ENCODE assay signal across 8 cellular contexts in genomic region chr3:185498503-185499396, GRCh38. TPM values are rescaled to one million over a fixed set of nuclear protein-coding genes. Genes with fewer than 3 reads are reported as not detected.
DNase-seq lines count a peak whose midpoint lies in the region; ATAC-seq and TF ChIP-seq lines count a peak whose summit lies in the region.

TMEM41A (minus strand) TSS chr3:185499035; CDS start chr3:185498961, 74 bp downstream.

- TF ChIP-seq POLR2A in NB4 (IDR thresholded peaks at IDR 0.05; ENCODE audit: extremely low read depth, insufficient read length) = peak; percentile 83

- peak within 1 kb of the TSS; percentile 98 for H2AFZ ChIP-seq in SK-N-SH (ENCODE audit: low read depth)

- H3K79me2 ChIP-seq in SK-N-SH (ENCODE audit: insufficient read depth) = peaks cover 18% of the 10 kb centered on the region; the same call in 1 of the 2 replicates

- no peaks in the 10 kb centered on the region for H4K20me1 ChIP-seq in SK-N-SH (ENCODE audit: insufficient read depth)

- peak within 1 kb of the TSS; percentile 94 for H3K4me2 ChIP-seq in SK-N-SH

- TF ChIP-seq CTCF in GM10248 (IDR thresholded peaks at IDR 0.05; ENCODE audit: control extremely low read depth, extremely low read depth, low read depth, missing control alignments) (no peak), NB4 (IDR thresholded peaks at IDR 0.05; ENCODE audit: low read depth, low read length) (no peak), SK-N-SH (IDR thresholded peaks at IDR 0.05) (no peak)

- DNase-seq in GM10248 (ENCODE audit: extremely low spot score) (peak; percentile 98), NB4 (ENCODE audit: low read depth) (peak; percentile 93), SK-N-SH (peak; percentile 98), globus pallidus (ENCODE audit: low spot score) (peak; percentile 84), nucleus accumbens (lab: John Stamatoyannopoulos, UW) (peak; percentile 20 to 96 (median 86)), superior temporal gyrus (ENCODE audit: extremely low spot score) (peak; percentile 85)
- DNase-seq in activated naive CD4-positive, alpha-beta T cell treated with anti-CD3 and anti-CD28 coated beads, Interleukin-2, amount 50 U/mL, for 16 hours = peak; percentile 91

- 2% methylated on average over 22 of the region's 82 CpGs for WGBS in SK-N-SH (ENCODE audit: low lambda C conversion rate)

- H3K9me2 ChIP-seq in SK-N-SH = no peaks in the 10 kb centered on the region

- CTCF ChIA-PET in GM10248 (lab: Yijun Ruan, JAX) = interaction anchor here (0.9 to 2.3 kb wide), 5 partner anchors 12 to 77 kb away, joined by 3 to 12 read pairs (median 3); no protein-coding TSS in a partner anchor
- CTCF ChIA-PET in SK-N-SH (lab: Yijun Ruan, JAX) = interaction anchor here (1.1 kb wide), 1 partner anchor 60 kb away, joined by 3 read pairs; no protein-coding TSS in a partner anchor

- H3K9ac ChIP-seq in SK-N-SH = peak within 1 kb of the TSS; percentile 93

- no peaks in the 10 kb centered on the region for H3K9me3 ChIP-seq in SK-N-SH

- peak; percentile 17 for TF ChIP-seq RAD21 in SK-N-SH (IDR thresholded peaks at IDR 0.05; ENCODE audit: low read length)

- TF ChIP-seq EP300 in SK-N-SH (IDR thresholded peaks at IDR 0.05; ENCODE audit: borderline replicate concordance in 1 of 2, low read depth in 1 of 2, low read length in 1 of 2) = no peak; a peak in 1 of 4 replicates

- H3F3A ChIP-seq in SK-N-SH (replicated peaks; ENCODE audit: insufficient read depth) = peaks cover 4% of the 10 kb centered on the region

- H3K27ac ChIP-seq in SK-N-SH (ENCODE audit: low read depth in 2 of 2, low read length in 1 of 2) = peak within 1 kb of the TSS; percentile 65 to 73

- no peaks in the 10 kb centered on the region for H3K27me3 ChIP-seq in SK-N-SH (ENCODE audit: insufficient read depth)

- peaks cover 9 to 21% of the 10 kb centered on the region in 2 experiments for H3K36me3 ChIP-seq in SK-N-SH (replicated peaks in 1 of 2; ENCODE audit: control insufficient read depth in 1 of 2, insufficient read depth in 2 of 2, low read length in 1 of 2)

- POLR2A ChIA-PET in GM10248 (lab: Yijun Ruan, JAX) = interaction anchor here (0.5 to 1.3 kb wide), 5 partner anchors 10 to 87 kb away, joined by 3 to 4 read pairs (median 4); partner anchors contain the start of gene SENP2
- POLR2A ChIA-PET in SK-N-SH (lab: Yijun Ruan, JAX) = interaction anchor here (0.6 to 1.0 kb wide), 3 partner anchors 87 to 379 kb away, joined by 3 read pairs; no protein-coding TSS in a partner anchor

- H3K4me1 ChIP-seq in SK-N-SH (ENCODE audit: control insufficient read depth in 1 of 2, insufficient read depth in 2 of 2, low read depth in 1 of 2, low read length in 1 of 2) = peaks cover 0 to 4% of the 10 kb centered on the region in 2 experiments; a peak in 2 of 4 replicates

- H3K4me3 ChIP-seq in NB4 (ENCODE audit: low read depth, low read length) (peak within 1 kb of the TSS; percentile 83), SK-N-SH (ENCODE audit: low read depth in 2 of 2, low read length in 1 of 2) (peak within 1 kb of the TSS; percentile 77 to 99)

- ATAC-seq in HG02571 (IDR thresholded peaks at IDR 0.05; ENCODE audit: unreplicated experiment) = peak; percentile 91

TF ChIP-seq in SK-N-SH, 30 proteins besides CTCF, POLR2A, EP300 and RAD21 (continues in another document):
- TF ChIP-seq SIN3A (IDR thresholded peaks at IDR 0.05; ENCODE audit: borderline replicate concordance, low read depth, low read length) (peak; percentile 86; the same call in 1 of the 2 replicates), REST (IDR thresholded peaks at IDR 0.05; ENCODE audit: low read depth, low read length) (peak; percentile 74), USF1 (IDR thresholded peaks at IDR 0.05; ENCODE audit: borderline replicate concordance, low read depth) (peak; percentile 28), TAF1 (IDR thresholded peaks at IDR 0.05; ENCODE audit: borderline replicate concordance, low read depth, low read length) (peak; percentile 97), YY1 (IDR thresholded peaks at IDR 0.05; ENCODE audit: low read depth) (peak; percentile 65; the same call in 1 of the 2 replicates), FOSL2 (IDR thresholded peaks at IDR 0.05; ENCODE audit: borderline replicate concordance, low read depth) (no peak), TEAD4 (IDR thresholded peaks at IDR 0.05; ENCODE audit: borderline replicate concordance, insufficient read depth) (no peak), RCOR1 (IDR thresholded peaks at IDR 0.05; ENCODE audit: low read length) (peak; percentile 61), MXI1 (IDR thresholded peaks at IDR 0.05; ENCODE audit: low read depth, low read length) (peak; percentile 57; the same call in 1 of the 2 replicates), NFIC (IDR thresholded peaks at IDR 0.05; ENCODE audit: borderline replicate concordance) (no peak), SMC3 (IDR thresholded peaks at IDR 0.05; ENCODE audit: low read depth, low read length) (0 out of 2 replicates have a peak, but pooled peaks have one; percentile 20), PBX3 (IDR thresholded peaks at IDR 0.05) (0 out of 2 replicates have a peak, but pooled peaks have one; percentile 5), POLR2AphosphoS5 (IDR thresholded peaks at IDR 0.05; ENCODE audit: low read depth, low read length) (peak; percentile 89), ELF1 (IDR thresholded peaks at IDR 0.05) (peak; percentile 46; the same call in 1 of the 2 replicates), MEF2A (IDR thresholded peaks at IDR 0.05; ENCODE audit: borderline replicate concordance, low read depth) (no peak), MAX (IDR thresholded peaks at IDR 0.05; ENCODE audit: low read depth) (peak; percentile 78), RXRA (IDR thresholded peaks at IDR 0.05; ENCODE audit: borderline replicate concordance, low read depth) (no peak), GABPA (IDR thresholded peaks at IDR 0.05; ENCODE audit: low read depth) (peak; percentile 75), JUND (IDR thresholded peaks at IDR 0.05) (no peak), ZBTB33 (IDR thresholded peaks at IDR 0.05; ENCODE audit: borderline replicate concordance, low read depth) (no peak)

RNA-seq across cellular contexts. Expression of gene TMEM41A, which starts in this region (rescaled TPM):
- polyA plus RNA-seq in SK-N-SH (2012; rRNA removed) = 9.4 and 12.0 TPM in 2 replicates
- 12.3 and 12.8 TPM in 2 replicates for polyA plus RNA-seq in SK-N-SH (2012; cell fraction: cytosol; rRNA removed)
- 7.9 and 8.8 TPM in 2 replicates for polyA plus RNA-seq in SK-N-SH (2012; cell fraction: nucleus; rRNA removed)

Comparison
In these comparisons a context has a peak if more than half of its experiments do, and no peak if none do; other contexts are left out.
1. Peak in every context shown above with its lines: DNase-seq, ATAC-seq, H3K4me3 ChIP-seq and H3K27ac ChIP-seq.